In the genomic region with DNA sequence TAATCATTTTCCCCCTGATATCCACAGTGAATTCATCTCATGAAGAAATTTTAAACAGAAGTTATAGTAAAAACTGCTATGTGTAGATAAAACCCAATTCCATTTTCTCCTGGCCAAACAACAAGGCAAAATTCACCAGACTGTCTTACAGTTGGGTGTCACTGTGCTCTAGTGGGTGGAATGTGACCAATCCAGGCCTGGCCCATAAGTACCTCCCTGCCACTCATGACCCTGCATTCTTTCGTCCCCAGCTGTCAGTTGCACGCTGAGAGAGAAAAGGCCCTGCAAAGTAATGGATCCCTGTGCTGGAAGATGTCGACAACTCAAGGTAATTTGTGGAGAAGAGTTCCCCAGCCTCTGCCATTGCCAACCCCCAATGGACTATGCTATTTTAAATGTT, we compare ENCODE assay signal across 18 cellular contexts.
DNase-seq lines count a peak whose midpoint lies in the region; ATAC-seq and TF ChIP-seq lines count a peak whose summit lies in the region.
"Had no signal": no experiment of that assay in that cellular context is flagged by ENCODE, and none has a peak within 500 bp of the region (broad histone marks: within the 10 kb centered on the region; RNA-seq: fewer than 3 reads in every experiment).

No MANE protein-coding gene starts in this region.

- H2AK5ac ChIP-seq in neuronal stem cell (ENCODE audit: low read depth, low read length), result no peak overlapping the region

- H3K9me3 ChIP-seq in neuronal stem cell (replicated peaks in 1 of 2; ENCODE audit: control insufficient read depth in 2 of 2, insufficient read depth in 1 of 2, low read depth in 1 of 2, low read length in 2 of 2) (no peaks in the 10 kb centered on the region), BE2C (no peaks in the 10 kb centered on the region)

- in situ Hi-C loops in SK-MEL-5 (cut with HindIII; ENCODE audit: low pct_unique_long_range_greater_than_20kb, low sequenced_read_pairs), result no loop called here

- H3K23ac ChIP-seq in neuronal stem cell (ENCODE audit: low read depth, low read length, poor library complexity), result no peak overlapping the region

- no peak for TF ChIP-seq CTCF in BE2C (IDR thresholded peaks at IDR 0.05; ENCODE audit: low read depth, low read length)

- H2BK5ac ChIP-seq in neuronal stem cell (ENCODE audit: low read length), result no peak overlapping the region

- no peak for ATAC-seq in GM19324 (IDR thresholded peaks at IDR 0.05; ENCODE audit: low FRiP score, unreplicated experiment)
- ATAC-seq: CD8-positive, alpha-beta T cell; GM12878; HCT116; PC-3; SK-N-SH treated with all-trans-retinoic acid at 6 μM for 48 hours had no signal

- H4K8ac ChIP-seq in neuronal stem cell (ENCODE audit: low read depth, low read length), result no peak overlapping the region

- H2BK120ac ChIP-seq in neuronal stem cell (ENCODE audit: low read depth, low read length), result no peak overlapping the region

- H3K4me3 ChIP-seq in H7 (ENCODE audit: insufficient read depth, low read depth, low read length) (no peak overlapping the region), neuronal stem cell (ENCODE audit: low read length in 2 of 2) (no peak overlapping the region), BE2C (ENCODE audit: low read depth, low read length) (no peak overlapping the region)
- H3K4me3 ChIP-seq: GM12878 had no signal

- H3K18ac ChIP-seq in neuronal stem cell (ENCODE audit: low read length), result no peak overlapping the region

- H3K4me1 ChIP-seq in neuronal stem cell (ENCODE audit: control insufficient read depth in 2 of 2, insufficient read depth in 1 of 2, low read depth in 1 of 2, low read length in 2 of 2) (no peaks in the 10 kb centered on the region), BE2C (no peaks in the 10 kb centered on the region)

- H2AFZ ChIP-seq in neuronal stem cell (ENCODE audit: low read length), result no peak overlapping the region

- no peak overlapping the region for H3K4me2 ChIP-seq in neuronal stem cell (ENCODE audit: insufficient read depth, low read length, poor library complexity, severe bottlenecking)

- no peak overlapping the region for H2BK15ac ChIP-seq in neuronal stem cell (ENCODE audit: low read length)

- no peak overlapping the region for H3K14ac ChIP-seq in neuronal stem cell (ENCODE audit: low read length)

- H3K27ac ChIP-seq in neuronal stem cell (replicated peaks; ENCODE audit: low read length) (no peak overlapping the region), caudate nucleus (ENCODE audit: low read depth, low read length) (no peak overlapping the region)

- H3K79me1 ChIP-seq in neuronal stem cell (ENCODE audit: low read depth, low read length), result no peaks in the 10 kb centered on the region

- H3K4ac ChIP-seq in neuronal stem cell (ENCODE audit: low read length), result no peak overlapping the region

- DNase-seq in H7, result peak; percentile 5
- DNase-seq in SK-MEL-5 (ENCODE audit: low read depth, low spot score), result peak; percentile 11
- peak; percentile 85 for DNase-seq in islet precursor cell
- DNase-seq in neuronal stem cell (ENCODE audit: low spot score), result peak; percentile 21
- DNase-seq in caudate nucleus (lab: John Stamatoyannopoulos, UW), result no peak
- no peak for DNase-seq in BE2C
- DNase-seq in OCI-M2 (lab: John Stamatoyannopoulos, UW; ENCODE audit: unreplicated experiment), result no peak
- DNase-seq: CD8-positive, alpha-beta T cell; DMS153; IMR-90; Kasumi-1; NCI-H187 treated with DMSO at 0.1 percent for 48 hours; NK-92 treated with Interleukin-12 subunit alpha and Interleukin-12 subunit beta, amount 100 ng/mL, for 24 hours; PC-3 had no signal

- H3K27me3 ChIP-seq in H7 (ENCODE audit: control insufficient read depth, insufficient read depth, low read length) (no peaks in the 10 kb centered on the region; the same call in 1 of the 2 replicates), neuronal stem cell (ENCODE audit: control insufficient read depth in 3 of 3, insufficient read depth in 3 of 3, low read depth in 1 of 3, low read length in 3 of 3) (no peaks in the 10 kb centered on the region), BE2C (no peaks in the 10 kb centered on the region)

- H3K9ac ChIP-seq in neuronal stem cell (ENCODE audit: low read depth, low read length, poor library complexity), result no peak overlapping the region

- H4K91ac ChIP-seq in neuronal stem cell (ENCODE audit: low read depth, low read length, poor library complexity), result no peak overlapping the region

- WGBS in neuronal stem cell (ENCODE audit: extremely low coverage in 2 of 2, insufficient read length in 2 of 2, insufficient replicate concordance in 1 of 2), 2 donors, result no CpG with 5 or more reads among the region's 3 CpGs

- H3K36me3 ChIP-seq in H7 (replicated peaks; ENCODE audit: control insufficient read depth, insufficient read depth, low read length), result no peaks in the 10 kb centered on the region
- H3K36me3 ChIP-seq in neuronal stem cell (replicated peaks in 1 of 2; ENCODE audit: control insufficient read depth in 2 of 2, insufficient read depth in 2 of 2, low read length in 2 of 2), result no peaks in the 10 kb centered on the region
- no peaks in the 10 kb centered on the region for H3K36me3 ChIP-seq in BE2C

- no peak overlapping the region for H2BK12ac ChIP-seq in neuronal stem cell (ENCODE audit: low read length)

Comparison
In these comparisons a context has a peak if more than half of its experiments do, and no peak if none do; other contexts are left out.
1. DNase-seq: peak in H7 (single experiment), SK-MEL-5 (single experiment), islet precursor cell (single experiment) and neuronal stem cell (single experiment); none in caudate nucleus (0 of 61), BE2C (single experiment) and OCI-M2 (single experiment).